Comparison of ENCODE assay signal across 10 cellular contexts in genomic region chr1:92502247-92502646, GRCh38. TPM values are rescaled to one million over a fixed set of nuclear protein-coding genes. Genes with fewer than 3 reads are reported as not detected.
DNase-seq lines count a peak whose midpoint lies in the region; ATAC-seq and TF ChIP-seq lines count a peak whose summit lies in the region.
"Had no signal": no experiment of that assay in that cellular context is flagged by ENCODE, and none has a peak within 500 bp of the region (broad histone marks: within the 10 kb centered on the region; RNA-seq: fewer than 3 reads in every experiment).

No MANE protein-coding gene starts in this region.

- H2BK5ac ChIP-seq in mesendoderm (ENCODE audit: low read length): no peak overlapping the region

- no peak overlapping the region for H2AK5ac ChIP-seq in mesendoderm (ENCODE audit: low read length)

- H3K4me1 Mint-ChIP-seq in activated T-helper 2 cell treated with anti-CD3 and anti-CD28 coated beads, Interferon-gamma antibody, Interleukin-2, Interleukin-4, amounts not matched to agents 10 μg/mL and 5 μg/mL and 100 μg/mL, durations not matched to agents 14 hours and 24 hours and 36 hours (ENCODE audit: low read depth): peaks cover 46% of the 10 kb centered on the region

- TF ChIP-seq CTCF in ascending aorta (IDR thresholded peaks at IDR 0.05) (no peak), adrenal gland (IDR thresholded peaks at IDR 0.05) (no peak)

- H3K36me3 ChIP-seq in ascending aorta: no peaks in the 10 kb centered on the region
- H3K36me3 ChIP-seq in adrenal gland (replicated peaks in 1 of 2): no peaks in the 10 kb centered on the region
- no peaks in the 10 kb centered on the region for H3K36me3 ChIP-seq in mesendoderm (ENCODE audit: control insufficient read depth, insufficient read depth, low read length)

- no peak overlapping the region for H4K8ac ChIP-seq in mesendoderm (ENCODE audit: low read depth, low read length)

- peak overlapping the region in 1 of 2 donors; percentile 39 for H3K27ac Mint-ChIP-seq in activated naive CD4-positive, alpha-beta T cell treated with anti-CD3 and anti-CD28 coated beads, Interleukin-2, amount 50 U/mL, for 72 hours
- peak overlapping the region; percentile 14 for H3K27ac Mint-ChIP-seq in activated T-helper 2 cell treated with anti-CD3 and anti-CD28 coated beads, Interferon-gamma antibody, Interleukin-2, Interleukin-4, amounts not matched to agents 10 μg/mL and 5 μg/mL and 100 μg/mL, durations not matched to agents 14 hours and 24 hours and 36 hours

- no peak overlapping the region for H3K18ac ChIP-seq in mesendoderm (ENCODE audit: low read length)

- H3K9me3 ChIP-seq in ascending aorta (no peaks in the 10 kb centered on the region), adrenal gland (replicated peaks in 1 of 3) (no peaks in the 10 kb centered on the region)

- no peak for TF ChIP-seq POLR2A in adrenal gland (IDR thresholded peaks at IDR 0.05)

- no peak overlapping the region for H3K4me2 ChIP-seq in mesendoderm (ENCODE audit: low read length)

- H3K4me3 ChIP-seq in ascending aorta: no peak overlapping the region
- no peak overlapping the region for H3K4me3 ChIP-seq in adrenal gland
- no peak overlapping the region for H3K4me3 ChIP-seq in mesendoderm (ENCODE audit: low read length)

- no peaks in the 10 kb centered on the region for H3K36me3 Mint-ChIP-seq in activated naive CD4-positive, alpha-beta T cell treated with anti-CD3 and anti-CD28 coated beads, Interleukin-2, amount 50 U/mL, for 72 hours
- peaks cover 29% of the 10 kb centered on the region for H3K36me3 Mint-ChIP-seq in activated T-helper 2 cell treated with anti-CD3 and anti-CD28 coated beads, Interferon-gamma antibody, Interleukin-2, Interleukin-4, amounts not matched to agents 10 μg/mL and 5 μg/mL and 100 μg/mL, durations not matched to agents 14 hours and 24 hours and 36 hours (ENCODE audit: low read depth)

- H2BK15ac ChIP-seq in mesendoderm (replicated peaks; ENCODE audit: low read depth): no peak overlapping the region

- no peak overlapping the region for H3K4me3 Mint-ChIP-seq in activated T-helper 2 cell treated with anti-CD3 and anti-CD28 coated beads, Interferon-gamma antibody, Interleukin-2, Interleukin-4, amounts not matched to agents 10 μg/mL and 5 μg/mL and 100 μg/mL, durations not matched to agents 14 hours and 24 hours and 36 hours (ENCODE audit: low read depth)

- H3K23ac ChIP-seq in mesendoderm (ENCODE audit: low read length): no peak overlapping the region

- ATAC-seq in activated naive CD4-positive, alpha-beta T cell treated with anti-CD3 and anti-CD28 coated beads, Interleukin-2, amount 50 U/mL, for 72 hours: peak; percentile 59 to 66
- peak; percentile 53 for ATAC-seq in HG03095 (IDR thresholded peaks at IDR 0.05; ENCODE audit: unreplicated experiment)

- H3K27me3 ChIP-seq in ascending aorta: no peaks in the 10 kb centered on the region
- H3K27me3 ChIP-seq in adrenal gland: no peaks in the 10 kb centered on the region
- H3K27me3 ChIP-seq in mesendoderm (ENCODE audit: insufficient read depth, low read length, poor library complexity): no peaks in the 10 kb centered on the region

- no peak overlapping the region for H4K5ac ChIP-seq in mesendoderm (ENCODE audit: low read length)

- no peak overlapping the region for H3K56ac ChIP-seq in mesendoderm (ENCODE audit: low read length)

- H2BK120ac ChIP-seq in mesendoderm (ENCODE audit: low read depth, low read length): no peak overlapping the region

- no peak overlapping the region for H3K9ac ChIP-seq in mesendoderm (ENCODE audit: low read length)

- H3K4ac ChIP-seq in mesendoderm (ENCODE audit: low read depth, low read length): no peak overlapping the region

- H3K27ac ChIP-seq in ascending aorta (no peak overlapping the region), adrenal gland (no peak overlapping the region), mesendoderm (ENCODE audit: low read depth, low read length) (no peak overlapping the region)

- DNase-seq in activated naive CD4-positive, alpha-beta T cell treated with anti-CD3 and anti-CD28 coated beads, Interleukin-2, amount 50 U/mL, for 72 hours (ENCODE audit: low spot score in 2 of 2): no peak
- no peak for DNase-seq in activated naive CD4-positive, alpha-beta T cell (lab: John Stamatoyannopoulos, UW)
- DNase-seq in activated T-helper 2 cell treated with anti-CD3 and anti-CD28 coated beads, Interferon-gamma antibody, Interleukin-2, Interleukin-4, amounts not matched to agents 10 μg/mL and 5 μg/mL and 100 μg/mL, durations not matched to agents 14 hours and 24 hours and 36 hours (ENCODE audit: low spot score): no peak
- DNase-seq in T-helper 9 cell (no peak), ascending aorta (ENCODE audit: low spot score in 2 of 2) (no peak), adrenal gland (no peak), mesendoderm (no peak)
- DNase-seq: activated effector memory CD4-positive, alpha-beta T cell treated with anti-CD3 and anti-CD28 coated beads, Interleukin-2, amount 50 U/mL, for 16 hours; OCI-M1 had no signal

- intact Hi-C loops in activated T-helper 2 cell treated with anti-CD3 and anti-CD28 coated beads, Interferon-gamma antibody, Interleukin-2, Interleukin-4, amounts not matched to agents 10 μg/mL and 5 μg/mL and 100 μg/mL, durations not matched to agents 14 hours and 24 hours and 36 hours (cut with micrococcal nuclease): loop anchor here (1.0 to 2.0 kb wide), 2 partner anchors 15 to 35 kb away; partner anchors contain the start of gene GFI1
- intact Hi-C loops in ascending aorta (cut with DNase I): no loop called here
- intact Hi-C loops in adrenal gland (cut with DNase I): no loop called here

- H3K9me3 Mint-ChIP-seq in activated naive CD4-positive, alpha-beta T cell treated with anti-CD3 and anti-CD28 coated beads, Interleukin-2, amount 50 U/mL, for 72 hours: no peaks in the 10 kb centered on the region
- no peaks in the 10 kb centered on the region for H3K9me3 Mint-ChIP-seq in activated T-helper 2 cell treated with anti-CD3 and anti-CD28 coated beads, Interferon-gamma antibody, Interleukin-2, Interleukin-4, amounts not matched to agents 10 μg/mL and 5 μg/mL and 100 μg/mL, durations not matched to agents 14 hours and 24 hours and 36 hours

- no peaks in the 10 kb centered on the region for H3K79me1 ChIP-seq in mesendoderm (ENCODE audit: low read length)

- H3K79me2 ChIP-seq in mesendoderm (ENCODE audit: control insufficient read depth, insufficient read depth, low read length): no peaks in the 10 kb centered on the region

- H3K27me3 Mint-ChIP-seq in activated T-helper 2 cell treated with anti-CD3 and anti-CD28 coated beads, Interferon-gamma antibody, Interleukin-2, Interleukin-4, amounts not matched to agents 10 μg/mL and 5 μg/mL and 100 μg/mL, durations not matched to agents 14 hours and 24 hours and 36 hours (ENCODE audit: low read depth): no peaks in the 10 kb centered on the region

- no peaks in the 10 kb centered on the region for H3K4me1 ChIP-seq in ascending aorta
- no peaks in the 10 kb centered on the region for H3K4me1 ChIP-seq in adrenal gland (replicated peaks in 1 of 2)
- H3K4me1 ChIP-seq in mesendoderm (ENCODE audit: control insufficient read depth, low read depth, low read length): no peaks in the 10 kb centered on the region

RNA-seq across cellular contexts. Expression of gene GFI1, which starts 15.5 kb away (rescaled TPM):
- 100 to 1,000 TPM in 1 of 2 donors, 10 to 100 TPM in 1; 42.3 to 125 TPM for total RNA-seq in activated naive CD4-positive, alpha-beta T cell treated with anti-CD3 and anti-CD28 coated beads, Interleukin-2, amount 50 U/mL, for 72 hours
- 93.8 and 99.4 TPM in 2 replicates for total RNA-seq in activated T-helper 2 cell treated with anti-CD3 and anti-CD28 coated beads, Interferon-gamma antibody, Interleukin-2, Interleukin-4, amounts not matched to agents 10 μg/mL and 5 μg/mL and 100 μg/mL, durations not matched to agents 14 hours and 24 hours and 36 hours
- total RNA-seq in ascending aorta (not detected), adrenal gland (under 1 TPM in 7 of 8 donors, not detected in 1; 0.11 to 0.93 (median 0.42) TPM)
- under 1 TPM; 0.29 to 0.40 (median 0.32) TPM for polyA plus RNA-seq in adrenal gland
- 0.08 TPM for polyA plus RNA-seq in mesendoderm (2013, experiment 1 of 2)
- polyA plus RNA-seq in mesendoderm (2013, experiment 2 of 2): 0.13 TPM

Comparison
In these comparisons a context has a peak if more than half of its experiments do, and no peak if none do; other contexts are left out.
1. RNA of gene GFI1, which starts 15.5 kb away (total RNA-seq): 42.3 to 125 TPM in activated naive CD4-positive, alpha-beta T cell treated with anti-CD3 and anti-CD28 coated beads, Interleukin-2, amount 50 U/mL, for 72 hours and 93.8 to 99.4 TPM in activated T-helper 2 cell treated with anti-CD3 and anti-CD28 coated beads, Interferon-gamma antibody, Interleukin-2, Interleukin-4, amounts not matched to agents 10 μg/mL and 5 μg/mL and 100 μg/mL, durations not matched to agents 14 hours and 24 hours and 36 hours; 0.11 to 0.93 TPM in adrenal gland and not detected in ascending aorta (single experiment); every median in the first group is over 10 times any median in the second.